Comparison of ENCODE assay signal across 22 cellular contexts in the genomic region with DNA sequence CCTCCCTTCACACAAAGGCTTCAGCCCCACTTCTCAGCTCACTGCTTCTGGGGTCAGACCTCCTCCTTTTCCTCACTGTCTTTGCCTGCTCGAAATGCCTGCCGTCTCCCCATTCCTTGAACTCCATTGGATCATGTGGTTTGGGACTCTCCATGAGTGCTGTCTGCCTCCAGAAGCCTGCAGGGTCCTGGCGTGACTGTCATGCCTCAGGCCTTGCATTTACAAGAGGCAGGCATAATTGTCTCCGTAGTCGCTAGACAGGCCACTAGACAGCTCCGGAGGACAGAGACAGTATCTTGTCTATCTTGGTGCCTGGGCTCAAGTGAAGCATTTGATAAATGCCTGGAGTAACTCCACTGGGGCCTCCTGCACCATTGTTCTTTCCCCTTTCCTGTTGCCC. TPM values are rescaled to one million over a fixed set of nuclear protein-coding genes. Genes with fewer than 3 reads are reported as not detected.
DNase-seq lines count a peak whose midpoint lies in the region; ATAC-seq and TF ChIP-seq lines count a peak whose summit lies in the region.
"Had no signal": no experiment of that assay in that cellular context is flagged by ENCODE, and none has a peak within 500 bp of the region (broad histone marks: within the 10 kb centered on the region; RNA-seq: fewer than 3 reads in every experiment).

No MANE protein-coding gene starts in this region.

- no peaks in the 10 kb centered on the region for H3K27me3 ChIP-seq in Panc1 (ENCODE audit: control insufficient read depth, insufficient read depth, low read length)

- no peaks in the 10 kb centered on the region for H3K4me1 ChIP-seq in Panc1 (ENCODE audit: control insufficient read depth, insufficient read depth, low read length)

- in situ Hi-C loops in Panc1 (cut with HindIII; ENCODE audit: low pct_unique_long_range_greater_than_20kb, low sequenced_read_pairs): no loop called here

- BruUV-seq in Panc1 (replicated peaks; lab: Mats Ljungman, UMichigan): no TSS peak

- H3K27ac Mint-ChIP-seq in activated CD4-positive, alpha-beta T cell treated with anti-CD3 and anti-CD28 coated beads, Interleukin-2, amount 10 ng/mL, durations not matched to agents 24 days and 14 days: peak overlapping the region; percentile 0
- peak overlapping the region; percentile 71 for H3K27ac Mint-ChIP-seq in stimulated activated effector memory CD8-positive, alpha-beta T cell treated with anti-CD3 and anti-CD28 coated beads, Interleukin-12 subunit alpha, Interleukin-12 subunit beta, amount 100 ng/mL, for 72 hours
- H3K27ac Mint-ChIP-seq: CD8-positive, alpha-beta memory T cell had no signal

- H3K4me3 Mint-ChIP-seq in activated CD4-positive, alpha-beta T cell treated with anti-CD3 and anti-CD28 coated beads, Interleukin-2, amount 10 ng/mL, durations not matched to agents 24 days and 14 days: no peak overlapping the region
- no peak overlapping the region for H3K4me3 Mint-ChIP-seq in stimulated activated effector memory CD8-positive, alpha-beta T cell treated with anti-CD3 and anti-CD28 coated beads, Interleukin-12 subunit alpha, Interleukin-12 subunit beta, amount 100 ng/mL, for 72 hours
- H3K4me3 Mint-ChIP-seq: CD8-positive, alpha-beta memory T cell had no signal

- H3K9me3 Mint-ChIP-seq in activated CD4-positive, alpha-beta T cell treated with anti-CD3 and anti-CD28 coated beads, Interleukin-2, amount 10 ng/mL, durations not matched to agents 24 days and 14 days: no peaks in the 10 kb centered on the region
- H3K9me3 Mint-ChIP-seq in stimulated activated effector memory CD8-positive, alpha-beta T cell treated with anti-CD3 and anti-CD28 coated beads, Interleukin-12 subunit alpha, Interleukin-12 subunit beta, amount 100 ng/mL, for 72 hours: no peaks in the 10 kb centered on the region
- H3K9me3 Mint-ChIP-seq: CD8-positive, alpha-beta memory T cell had no signal

- intact Hi-C loops in activated CD4-positive, alpha-beta T cell treated with anti-CD3 and anti-CD28 coated beads, Interleukin-2, amount 10 ng/mL, durations not matched to agents 24 days and 14 days (cut with micrococcal nuclease): no loop called here
- intact Hi-C loops in Panc1 (cut with micrococcal nuclease; ENCODE audit: unreplicated experiment): no loop called here

- no peak for DNase-seq in activated CD4-positive, alpha-beta T cell treated with anti-CD3 and anti-CD28 coated beads, Interleukin-2, amount 10 ng/mL, durations not matched to agents 24 days and 14 days
- no peak for DNase-seq in activated CD4-positive, alpha-beta T cell treated with anti-CD3 and anti-CD28 coated beads for 48 hours
- DNase-seq in Panc1 (ENCODE audit: low read depth, low spot score) (no peak), mesenteric fat pad (ENCODE audit: low spot score) (peak; percentile 71), iPS-NIHi11 (ENCODE audit: low spot score) (no peak)
- no peak for DNase-seq in stimulated activated effector memory CD8-positive, alpha-beta T cell treated with anti-CD3 and anti-CD28 coated beads, Interleukin-12 subunit alpha, Interleukin-12 subunit beta, amount 100 ng/mL, for 72 hours (ENCODE audit: low spot score in 2 of 2)
- no peak for DNase-seq in stimulated activated naive CD4-positive, alpha-beta T cell (lab: John Stamatoyannopoulos, UW)
- DNase-seq: AML-193; Calu3; CD8-positive, alpha-beta memory T cell; DMS153; Kasumi-1; NCI-H1694; NCI-H2081; NCI-H446; NCI-H526; OCI-M1; Right ventricle myocardium superior had no signal

- CTCF ChIA-PET in Panc1 (lab: Charles Lee): no interaction called here

- TF ChIP-seq CTCF in Panc1 (IDR thresholded peaks at IDR 0.05): no peak

- H3K36me3 ChIP-seq in Panc1 (ENCODE audit: control insufficient read depth, insufficient read depth, low read length): no peaks in the 10 kb centered on the region

- 0 out of 2 replicates have a peak, but pooled peaks have one; percentile 11 for ATAC-seq in Panc1
- ATAC-seq in stimulated activated effector memory CD8-positive, alpha-beta T cell treated with anti-CD3 and anti-CD28 coated beads, Interleukin-12 subunit alpha, Interleukin-12 subunit beta, amount 100 ng/mL, for 72 hours: no peak
- no peak for ATAC-seq in HG02840 (IDR thresholded peaks at IDR 0.05; ENCODE audit: low FRiP score, unreplicated experiment)

- POLR2A ChIA-PET in Panc1 (lab: Charles Lee): no interaction called here

- H3K27me3 Mint-ChIP-seq in activated CD4-positive, alpha-beta T cell treated with anti-CD3 and anti-CD28 coated beads, Interleukin-2, amount 10 ng/mL, durations not matched to agents 24 days and 14 days: no peaks in the 10 kb centered on the region

- no peaks in the 10 kb centered on the region for H3K36me3 Mint-ChIP-seq in activated CD4-positive, alpha-beta T cell treated with anti-CD3 and anti-CD28 coated beads, Interleukin-2, amount 10 ng/mL, durations not matched to agents 24 days and 14 days (ENCODE audit: low read depth)
- peaks cover 5% of the 10 kb centered on the region for H3K36me3 Mint-ChIP-seq in stimulated activated effector memory CD8-positive, alpha-beta T cell treated with anti-CD3 and anti-CD28 coated beads, Interleukin-12 subunit alpha, Interleukin-12 subunit beta, amount 100 ng/mL, for 72 hours

- peaks cover 16% of the 10 kb centered on the region for H3K4me1 Mint-ChIP-seq in activated CD4-positive, alpha-beta T cell treated with anti-CD3 and anti-CD28 coated beads, Interleukin-2, amount 10 ng/mL, durations not matched to agents 24 days and 14 days
- peaks cover 13% of the 10 kb centered on the region for H3K4me1 Mint-ChIP-seq in stimulated activated effector memory CD8-positive, alpha-beta T cell treated with anti-CD3 and anti-CD28 coated beads, Interleukin-12 subunit alpha, Interleukin-12 subunit beta, amount 100 ng/mL, for 72 hours

- no peak overlapping the region for H3K4me3 ChIP-seq in Panc1 (ENCODE audit: low read depth in 2 of 2, low read length in 2 of 2)

- no peak overlapping the region for H3K27ac ChIP-seq in Panc1 (ENCODE audit: low read length)
- H3K27ac ChIP-seq: C4-2B had no signal

- H3K9me3 ChIP-seq in Panc1 (ENCODE audit: control insufficient read depth, insufficient read depth, low read depth, low read length): no peaks in the 10 kb centered on the region

RNA-seq across cellular contexts. Expression of a gene that starts 15.3 kb away (rescaled TPM):
- 0.40 and 0.97 TPM in 2 replicates for total RNA-seq in activated CD4-positive, alpha-beta T cell treated with anti-CD3 and anti-CD28 coated beads, Interleukin-2, amount 10 ng/mL, durations not matched to agents 24 days and 14 days
- total RNA-seq in Panc1 (2021; ENCODE audit: unreplicated experiment) (not detected), mesenteric fat pad (not detected)
- not detected for polyA plus RNA-seq in Panc1 (2012; ENCODE audit: insufficient read length)
- total RNA-seq: A172, MCF 10A, Right ventricle myocardium superior had no signal
- polyA plus RNA-seq: CD8-positive, alpha-beta memory T cell had no signal

RNA-seq across cellular contexts. Expression of a gene that starts 25.1 kb away (rescaled TPM):
- total RNA-seq in activated CD4-positive, alpha-beta T cell treated with anti-CD3 and anti-CD28 coated beads, Interleukin-2, amount 10 ng/mL, durations not matched to agents 24 days and 14 days: 106 and 112 TPM in 2 replicates
- total RNA-seq in Panc1 (2021; ENCODE audit: unreplicated experiment) (98.4 TPM), mesenteric fat pad (59.3 TPM)
- polyA plus RNA-seq in Panc1 (2012; ENCODE audit: insufficient read length): 97.1 TPM

RNA-seq across cellular contexts. Expression of a gene that starts 26.0 kb away (rescaled TPM):
- 528 and 531 TPM in 2 replicates for total RNA-seq in activated CD4-positive, alpha-beta T cell treated with anti-CD3 and anti-CD28 coated beads, Interleukin-2, amount 10 ng/mL, durations not matched to agents 24 days and 14 days
- 340 TPM for total RNA-seq in Panc1 (2021; ENCODE audit: unreplicated experiment)
- 402 TPM for polyA plus RNA-seq in Panc1 (2012; ENCODE audit: insufficient read length)
- 170 TPM for total RNA-seq in mesenteric fat pad

RNA-seq across cellular contexts. Expression of a gene that starts 53.6 kb away (rescaled TPM):
- total RNA-seq in activated CD4-positive, alpha-beta T cell treated with anti-CD3 and anti-CD28 coated beads, Interleukin-2, amount 10 ng/mL, durations not matched to agents 24 days and 14 days: 85.3 and 88.2 TPM in 2 replicates
- 112 TPM for total RNA-seq in Panc1 (2021; ENCODE audit: unreplicated experiment)
- 45.6 TPM for polyA plus RNA-seq in Panc1 (2012; ENCODE audit: insufficient read length)
- 11.1 TPM for total RNA-seq in mesenteric fat pad
